14 cellular contexts compared by ENCODE assay signal in the genomic region with DNA sequence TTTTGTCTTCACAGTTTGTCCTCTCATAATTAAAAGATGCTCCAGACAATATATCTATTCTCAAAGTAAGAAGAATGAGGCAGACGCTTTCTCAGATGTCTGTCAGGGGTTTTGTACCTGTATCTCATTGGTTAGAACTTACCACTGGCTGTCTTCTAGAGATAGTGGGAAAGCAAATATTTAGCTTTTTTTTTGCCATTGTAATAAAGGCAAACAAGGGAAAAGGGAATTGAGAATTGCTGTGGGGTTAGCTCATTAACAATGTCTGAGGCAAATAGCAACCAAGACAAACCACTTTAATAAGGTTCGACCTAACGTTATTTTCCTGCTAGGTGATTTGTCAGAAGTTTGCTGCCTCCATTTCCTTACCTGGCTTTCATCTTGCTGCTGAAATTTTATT.
"Had no signal": no experiment of that assay in that cellular context is flagged by ENCODE, and none has a peak within 500 bp of the region (broad histone marks: within the 10 kb centered on the region; RNA-seq: fewer than 3 reads in every experiment).

No MANE protein-coding gene starts in this region.

- H3K9me3 ChIP-seq: testis had no signal

- H3K4me3 Mint-ChIP-seq: activated CD4-positive, alpha-beta memory T cell treated with anti-CD3 and anti-CD28 coated beads, Interleukin-2, amount 10 ng/mL, durations not matched to agents 7 days and 5 days; effector memory CD8-positive, alpha-beta T cell; memory B cell; neural crest cell; stimulated activated memory B cell treated with anti-CD40 and anti-IgM and Interleukin-4, amounts not matched to agents 10 μg/mL and 1 μg/mL and 100 μg/mL, for 72 hours; type B pancreatic cell had no signal

- H3K4me3 ChIP-seq: hepatocyte, testis had no signal

- H3K4me1 ChIP-seq: testis had no signal

- H3K27ac ChIP-seq: hepatocyte, testis had no signal

- H3K27me3 ChIP-seq: hepatocyte, testis had no signal

- H3K27me3 Mint-ChIP-seq: activated CD4-positive, alpha-beta memory T cell treated with anti-CD3 and anti-CD28 coated beads, Interleukin-2, amount 10 ng/mL, durations not matched to agents 7 days and 5 days; effector memory CD8-positive, alpha-beta T cell; memory B cell; stimulated activated memory B cell treated with anti-CD40 and anti-IgM and Interleukin-4, amounts not matched to agents 10 μg/mL and 1 μg/mL and 100 μg/mL, for 72 hours; type B pancreatic cell had no signal

- H3K4me1 Mint-ChIP-seq: neural crest cell had no signal

- DNase-seq: activated CD4-positive, alpha-beta memory T cell treated with anti-CD3 and anti-CD28 coated beads, Interleukin-2, amount 10 ng/mL, durations not matched to agents 7 days and 5 days; activated CD4-positive, alpha-beta T cell treated with anti-CD3 and anti-CD28 coated beads for 4 hours; activated gamma-delta T cell; amygdala; effector memory CD8-positive, alpha-beta T cell; stimulated activated CD4-positive, alpha-beta T cell treated with anti-CD3 and anti-CD28 coated beads, Interleukin-4, amount 100 ng/mL, for 4 hours; testis had no signal

- ATAC-seq: effector memory CD8-positive, alpha-beta T cell; sciatic nerve; stimulated activated memory B cell treated with anti-CD40 and anti-IgM and Interleukin-4, amounts not matched to agents 10 μg/mL and 1 μg/mL and 100 μg/mL, for 72 hours had no signal

- H3K9me3 Mint-ChIP-seq: activated CD4-positive, alpha-beta memory T cell treated with anti-CD3 and anti-CD28 coated beads, Interleukin-2, amount 10 ng/mL, durations not matched to agents 7 days and 5 days; activated naive CD4-positive, alpha-beta T cell treated with anti-CD3 and anti-CD28 coated beads, Interleukin-2, amount 50 U/mL, for 72 hours; effector memory CD8-positive, alpha-beta T cell; memory B cell; neural crest cell; stimulated activated memory B cell treated with anti-CD40 and anti-IgM and Interleukin-4, amounts not matched to agents 10 μg/mL and 1 μg/mL and 100 μg/mL, for 72 hours; type B pancreatic cell had no signal

- H3K27ac Mint-ChIP-seq: activated CD4-positive, alpha-beta memory T cell treated with anti-CD3 and anti-CD28 coated beads, Interleukin-2, amount 10 ng/mL, durations not matched to agents 7 days and 5 days; type B pancreatic cell had no signal
